ENCODE assay signal across 11 cellular contexts in genomic region chr17:82587234-82588086, GRCh38.
A peak's percentile ranks its signal among the peaks of the same experiment; 100 is the strongest.
DNase-seq lines count a peak whose midpoint lies in the region; ATAC-seq, FAIRE-seq and TF ChIP-seq lines count a peak whose summit lies in the region.
"Had no signal": no experiment of that assay in that cellular context is flagged by ENCODE, and none has a peak within 500 bp of the region (broad histone marks: within the 10 kb centered on the region; RNA-seq: fewer than 3 reads in every experiment).

No MANE protein-coding gene starts in this region.

- H3K9ac ChIP-seq in kidney (ENCODE audit: low read length in 2 of 2), result no peak overlapping the region
- no peak overlapping the region for H3K9ac ChIP-seq in SK-N-SH

- POLR2A ChIA-PET in SK-N-SH (lab: Yijun Ruan, JAX), result no interaction called here

- 0 out of 2 replicates have a peak, but pooled peaks cover 15% of the 10 kb centered on the region for H3K79me2 ChIP-seq in SK-N-SH (ENCODE audit: insufficient read depth)

- CTCF ChIA-PET in SK-N-SH (lab: Yijun Ruan, JAX), result interaction anchor here (1.2 to 1.8 kb wide), 3 partner anchors 20 to 217 kb away, joined by 3 to 5 read pairs (median 4); no protein-coding TSS in a partner anchor

- H3K27me3 ChIP-seq in upper lobe of right lung, result no peaks in the 10 kb centered on the region
- H3K27me3 ChIP-seq in SK-N-SH (ENCODE audit: insufficient read depth), result no peaks in the 10 kb centered on the region
- H3K27me3 ChIP-seq: body of pancreas had no signal

- no peak overlapping the region for H2AFZ ChIP-seq in SK-N-SH (ENCODE audit: low read depth)

- peaks cover 5% of the 10 kb centered on the region for H4K20me1 ChIP-seq in SK-N-SH (ENCODE audit: insufficient read depth)

- H3K4me3 ChIP-seq in kidney (ENCODE audit: low read length in 2 of 2) (no peak overlapping the region), upper lobe of right lung (no peak overlapping the region), SK-N-SH (ENCODE audit: low read depth in 2 of 2, low read length in 1 of 2) (no peak overlapping the region)
- H3K4me3 ChIP-seq: body of pancreas had no signal

- no peak for DNase-seq in stimulated activated naive CD8-positive, alpha-beta T cell treated with anti-CD3 and anti-CD28 coated beads, Interleukin-15, Interleukin-2, amounts not matched to agents 100 U/mL and 50 U/mL, for 24 hours
- DNase-seq in UCSD-AML1 (lab: John Stamatoyannopoulos, UW; ENCODE audit: unreplicated experiment) (peak; percentile 68), kidney (peak; percentile 71), upper lobe of right lung (peak; percentile 82), NCI-H2029 (lab: John Stamatoyannopoulos, UW) (no peak), SK-N-SH (no peak), islet precursor cell (no peak)
- DNase-seq: body of pancreas had no signal

- H3K4me1 Mint-ChIP-seq in stimulated activated naive CD8-positive, alpha-beta T cell treated with anti-CD3 and anti-CD28 coated beads, Interleukin-15, Interleukin-2, amounts not matched to agents 100 ng/mL and 50 ng/mL, for 24 hours (ENCODE audit: low read depth), result peaks cover 58% of the 10 kb centered on the region

- no peaks in the 10 kb centered on the region for H3K9me3 ChIP-seq in kidney (ENCODE audit: control insufficient read depth in 1 of 2, low read length in 2 of 2)
- no peaks in the 10 kb centered on the region for H3K9me3 ChIP-seq in upper lobe of right lung
- no peaks in the 10 kb centered on the region for H3K9me3 ChIP-seq in SK-N-SH
- H3K9me3 ChIP-seq: body of pancreas had no signal

- no peak overlapping the region for H3K4me2 ChIP-seq in SK-N-SH

- H3K9me3 Mint-ChIP-seq in stimulated activated naive CD8-positive, alpha-beta T cell treated with anti-CD3 and anti-CD28 coated beads, Interleukin-15, Interleukin-2, amounts not matched to agents 100 ng/mL and 50 ng/mL, for 24 hours, result no peaks in the 10 kb centered on the region

- peaks cover 2% of the 10 kb centered on the region in 2 donors for H3K4me1 ChIP-seq in kidney (ENCODE audit: control insufficient read depth in 1 of 2, insufficient read depth in 1 of 2, low read depth in 1 of 2, low read length in 2 of 2)
- H3K4me1 ChIP-seq in upper lobe of right lung, result peaks cover 21% of the 10 kb centered on the region
- H3K4me1 ChIP-seq in SK-N-SH (ENCODE audit: control insufficient read depth in 1 of 2, insufficient read depth in 2 of 2, low read depth in 1 of 2, low read length in 1 of 2), result peaks cover 0 to 15% of the 10 kb centered on the region in 2 experiments; a peak in 1 of 4 replicates

- no peak overlapping the region for H3K4me3 Mint-ChIP-seq in stimulated activated naive CD8-positive, alpha-beta T cell treated with anti-CD3 and anti-CD28 coated beads, Interleukin-15, Interleukin-2, amounts not matched to agents 100 ng/mL and 50 ng/mL, for 24 hours

- no peak for TF ChIP-seq CTCF in kidney (IDR thresholded peaks at IDR 0.05; ENCODE audit: borderline replicate concordance, extremely low read depth, insufficient read depth)
- TF ChIP-seq CTCF in upper lobe of right lung (IDR thresholded peaks at IDR 0.05), result no peak
- TF ChIP-seq CTCF in SK-N-SH (IDR thresholded peaks at IDR 0.05), result no peak

- H3K9me2 ChIP-seq in SK-N-SH, result no peaks in the 10 kb centered on the region

- H3K36me3 ChIP-seq in kidney (ENCODE audit: control insufficient read depth in 1 of 2, insufficient read depth in 2 of 2, low read length in 2 of 2) (peaks cover 7 to 22% of the 10 kb centered on the region in 2 donors), upper lobe of right lung (peaks cover 44% of the 10 kb centered on the region), SK-N-SH (replicated peaks in 1 of 2; ENCODE audit: control insufficient read depth in 1 of 2, insufficient read depth in 2 of 2, low read length in 1 of 2) (peaks cover 40 to 48% of the 10 kb centered on the region in 2 experiments)

- TF ChIP-seq EP300 in SK-N-SH (IDR thresholded peaks at IDR 0.05; ENCODE audit: borderline replicate concordance in 1 of 2, low read depth in 1 of 2, low read length in 1 of 2), result no peak

- no peak for TF ChIP-seq RAD21 in SK-N-SH (IDR thresholded peaks at IDR 0.05; ENCODE audit: low read length)

- FAIRE-seq in kidney (lab: Jason Lieb, UNC), result no peak
- FAIRE-seq: GM19239 had no signal

- WGBS in SK-N-SH (ENCODE audit: low lambda C conversion rate), result 96% methylated on average over 43 of the region's 47 CpGs

- H3K27me3 Mint-ChIP-seq in stimulated activated naive CD8-positive, alpha-beta T cell treated with anti-CD3 and anti-CD28 coated beads, Interleukin-15, Interleukin-2, amounts not matched to agents 100 ng/mL and 50 ng/mL, for 24 hours, result no peaks in the 10 kb centered on the region

- H3K36me3 Mint-ChIP-seq in stimulated activated naive CD8-positive, alpha-beta T cell treated with anti-CD3 and anti-CD28 coated beads, Interleukin-15, Interleukin-2, amounts not matched to agents 100 ng/mL and 50 ng/mL, for 24 hours (ENCODE audit: low read depth), result peaks cover 39% of the 10 kb centered on the region

- ATAC-seq in stimulated activated naive CD8-positive, alpha-beta T cell treated with anti-CD3 and anti-CD28 coated beads, Interleukin-15, Interleukin-2, amounts not matched to agents 100 U/mL and 50 U/mL, for 24 hours, result no peak
- peak; percentile 2 for ATAC-seq in upper lobe of right lung
- ATAC-seq: body of pancreas, esophagus mucosa had no signal

- intact Hi-C loops in kidney (cut with DNase I) (no loop called here), upper lobe of right lung (cut with DNase I) (no loop called here)

- H3F3A ChIP-seq in SK-N-SH (replicated peaks; ENCODE audit: insufficient read depth), result peaks cover 29% of the 10 kb centered on the region

- H3K27ac ChIP-seq in kidney (ENCODE audit: low read depth in 2 of 2, low read length in 2 of 2) (no peak overlapping the region), upper lobe of right lung (no peak overlapping the region), SK-N-SH (ENCODE audit: low read depth in 2 of 2, low read length in 1 of 2) (no peak overlapping the region)
- H3K27ac ChIP-seq: body of pancreas had no signal

- peak overlapping the region; percentile 65 for H3K27ac Mint-ChIP-seq in stimulated activated naive CD8-positive, alpha-beta T cell treated with anti-CD3 and anti-CD28 coated beads, Interleukin-15, Interleukin-2, amounts not matched to agents 100 ng/mL and 50 ng/mL, for 24 hours

TF ChIP-seq in SK-N-SH, 30 proteins besides CTCF, POLR2A, EP300 and RAD21:
- TF ChIP-seq NFIC (IDR thresholded peaks at IDR 0.05; ENCODE audit: borderline replicate concordance), result no peak
- no peak for TF ChIP-seq GATA2 (CRISPR knock-in tag; IDR thresholded peaks at IDR 0.05)
- no peak for TF ChIP-seq EZH2phosphoT487 (IDR thresholded peaks at IDR 0.05; ENCODE audit: borderline replicate concordance, low read depth)
- no peak for TF ChIP-seq JUND (IDR thresholded peaks at IDR 0.05)

Comparison
In these comparisons a context has a peak if more than half of its experiments do, and no peak if none do; other contexts are left out.
1. DNase-seq: peak in UCSD-AML1 (single experiment), kidney (single experiment) and upper lobe of right lung (single experiment); none in stimulated activated naive CD8-positive, alpha-beta T cell treated with anti-CD3 and anti-CD28 coated beads, Interleukin-15, Interleukin-2, amounts not matched to agents 100 U/mL and 50 U/mL, for 24 hours (single experiment), NCI-H2029 (single experiment), SK-N-SH (single experiment) and islet precursor cell (single experiment).